Comparison of ENCODE assay signal across 25 cellular contexts in genomic region chr16:7976125-7976524, GRCh38.
"Had no signal": no experiment of that assay in that cellular context is flagged by ENCODE, and none has a peak within 500 bp of the region (broad histone marks: within the 10 kb centered on the region; RNA-seq: fewer than 3 reads in every experiment).

No MANE protein-coding gene starts in this region.

- DNase-seq: dermis blood vessel endothelial cell; dorsolateral prefrontal cortex; effector CD4-positive, alpha-beta T cell; effector memory CD4-positive, alpha-beta T cell; erythroblast; esophagus squamous epithelium; foreskin fibroblast; foreskin melanocyte; heart left ventricle; hypothalamus; immature natural killer cell; islet precursor cell; left cardiac atrium; left lung; left ventricle myocardium superior; lower lobe of right lung; mesenchymal stem cell; mucosa of descending colon; naive B cell had no signal

- H3K9me3 ChIP-seq: esophagus squamous epithelium, gastroesophageal sphincter, heart left ventricle, left lung, lower lobe of right lung, mucosa of descending colon had no signal

- H3K27me3 ChIP-seq: esophagus squamous epithelium, gastroesophageal sphincter, heart left ventricle, hepatocyte, left lung had no signal

- ATAC-seq: esophagus mucosa, gastroesophageal sphincter, heart left ventricle, left cardiac atrium, left lung, left ventricle myocardium superior, lower lobe of right lung, mucosa of descending colon had no signal

- H3K79me2 ChIP-seq: hepatocyte had no signal

- H3K4me1 ChIP-seq: esophagus squamous epithelium, gastroesophageal sphincter, heart left ventricle, left lung, lower lobe of right lung had no signal

- H3K4me3 ChIP-seq: coronary artery, dorsolateral prefrontal cortex, esophagus squamous epithelium, gastroesophageal sphincter, heart left ventricle, hepatocyte, left lung, lower lobe of right lung, mucosa of descending colon had no signal

- H3K36me3 ChIP-seq: esophagus squamous epithelium, gastroesophageal sphincter, heart left ventricle, left lung, lower lobe of right lung had no signal

- H2AFZ ChIP-seq: hepatocyte had no signal

- H3K4me2 ChIP-seq: hepatocyte had no signal

- FAIRE-seq: colon had no signal

- H3K27ac ChIP-seq: coronary artery, dorsolateral prefrontal cortex, epithelial cell of prostate, esophagus squamous epithelium, gastroesophageal sphincter, heart left ventricle, hepatocyte, left lung, lower lobe of right lung had no signal
